Comparison of ENCODE assay signal across 23 cellular contexts in genomic region chr13:74708629-74709028, GRCh38.
"Had no signal": no experiment of that assay in that cellular context is flagged by ENCODE, and none has a peak within 500 bp of the region (broad histone marks: within the 10 kb centered on the region; RNA-seq: fewer than 3 reads in every experiment).

No MANE protein-coding gene starts in this region.

- H3K27me3 ChIP-seq: body of pancreas, colonic mucosa, esophagus squamous epithelium had no signal

- H3K4me3 ChIP-seq: body of pancreas, colonic mucosa, esophagus squamous epithelium had no signal

- H3K4me1 ChIP-seq: body of pancreas, colonic mucosa, esophagus squamous epithelium had no signal

- ATAC-seq: activated CD4-positive, alpha-beta T cell treated with anti-CD3 and anti-CD28 coated beads for 36 hours; activated CD8-positive, alpha-beta T cell treated with anti-CD3 and anti-CD28 coated beads for 36 hours; activated T-cell treated with anti-CD3 and anti-CD28 coated beads, Interleukin-2, amount 50 U/mL, for 4 hours; activated T-helper 17 cell treated with anti-CD3 and anti-CD28 coated beads, Interleukin-2, amount 50 U/mL, for 72 hours; body of pancreas had no signal

- H3K27ac ChIP-seq: body of pancreas, colonic mucosa, epithelial cell of prostate, esophagus squamous epithelium had no signal

- H3K9me3 ChIP-seq: body of pancreas, colonic mucosa, esophagus squamous epithelium had no signal

- H3K36me3 ChIP-seq: colonic mucosa, esophagus squamous epithelium had no signal

- DNase-seq: activated CD4-positive, alpha-beta T cell treated with anti-CD3 and anti-CD28 coated beads for 36 hours; activated CD4-positive, alpha-beta T cell treated with anti-CD3 and anti-CD28 coated beads, Interleukin-2, amount 50 U/mL, for 1 hour; activated CD4-positive, alpha-beta T cell treated with anti-CD3 and anti-CD28 coated beads, Interleukin-2, amount 50 U/mL, for 48 hours; activated CD4-positive, CD25-positive, alpha-beta regulatory T cell; activated CD4-positive, CD25-positive, alpha-beta regulatory T cell treated with anti-CD3 and anti-CD28 coated beads, Interleukin-2, amount 50 U/mL, for 72 hours; activated CD8-positive, alpha-beta memory T cell treated with anti-CD3 and anti-CD28 coated beads for 24 hours; activated CD8-positive, alpha-beta T cell treated with anti-CD3 and anti-CD28 coated beads for 36 hours; activated effector memory CD4-positive, alpha-beta T cell treated with Interleukin-2 at 50 U/mL for 16 hours; activated gamma-delta T cell treated with Interleukin-2 at 50 U/mL for 16 hours; activated naive CD4-positive, alpha-beta T cell treated with anti-CD3 and anti-CD28 coated beads, Interleukin-2, amount 50 U/mL, for 16 hours; activated naive CD4-positive, alpha-beta T cell treated with Interleukin-2 at 50 U/mL for 16 hours; activated T-cell treated with anti-CD3 and anti-CD28 coated beads, Interleukin-2, amount 50 U/mL, for 4 hours; amniotic stem cell; aorta; body of pancreas; caudate nucleus; colonic mucosa; effector CD8-positive, alpha-beta T cell; esophagus squamous epithelium; head of caudate nucleus; T-helper 2 cell had no signal
